ENCODE assay signal across 9 cellular contexts in genomic region chr7:768881-769504, GRCh38. TPM values are rescaled to one million over a fixed set of nuclear protein-coding genes. Genes with fewer than 3 reads are reported as not detected.
DNase-seq lines count a peak whose midpoint lies in the region; ATAC-seq and TF ChIP-seq lines count a peak whose summit lies in the region.
"Had no signal": no experiment of that assay in that cellular context is flagged by ENCODE, and none has a peak within 500 bp of the region (broad histone marks: within the 10 kb centered on the region; RNA-seq: fewer than 3 reads in every experiment).

No MANE protein-coding gene starts in this region.

- CTCF ChIA-PET in A673 (lab: Charles Lee): no interaction called here

- POLR2A ChIA-PET in A673 (lab: Charles Lee; ENCODE audit: low non-redundant PET): no interaction called here

- peak overlapping the region; percentile 23 for H3K4me3 ChIP-seq in A673 (ENCODE audit: low read depth, low read length, poor library complexity, severe bottlenecking)
- H3K4me3 ChIP-seq in LNCaP clone FGC (ENCODE audit: low read depth, low read length): peak overlapping the region; percentile 56
- H3K4me3 ChIP-seq in dorsolateral prefrontal cortex: peak overlapping the region in 49 of 59 donors; percentile 7 to 52 (median 34)

- H3K4me1 ChIP-seq in A673 (ENCODE audit: insufficient read depth, low read length, poor library complexity, severe bottlenecking): peaks cover 32% of the 10 kb centered on the region

- intact Hi-C loops in A673 (cut with micrococcal nuclease; ENCODE audit: unreplicated experiment): no loop called here
- intact Hi-C loops in dorsolateral prefrontal cortex (cut with DNase I): loop anchor here in 1 of 2 donors (5.0 kb wide), 1 partner anchor 247 kb away; no protein-coding TSS in a partner anchor

- DNase-seq in A673 (ENCODE audit: low spot score) (peak; percentile 74), LNCaP clone FGC (ENCODE audit: low read depth) (no peak), dorsolateral prefrontal cortex (peak in 6 of 10 donors; percentile 28 to 82 (median 51)), midbrain (lab: John Stamatoyannopoulos, UW) (peak; percentile 57), islet precursor cell (no peak)
- no peak for DNase-seq in activated CD4-positive, alpha-beta T cell treated with anti-CD3 and anti-CD28 coated beads, Interleukin-2, amount 50 U/mL, for 4 hours
- DNase-seq in effector CD4-positive, alpha-beta T cell: no peak
- DNase-seq: activated naive CD4-positive, alpha-beta T cell treated with anti-CD3 and anti-CD28 coated beads, Interleukin-2, amount 10 ng/mL, durations not matched to agents 7 days and 5 days had no signal

- BruUV-seq in A673 (replicated peaks; lab: Mats Ljungman, UMichigan): no TSS peak

- peaks cover 33% of the 10 kb centered on the region for H3K36me3 ChIP-seq in A673 (ENCODE audit: insufficient read depth, low read length, poor library complexity, severe bottlenecking)

- peak overlapping the region; percentile 97 for H3K27ac ChIP-seq in A673 (ENCODE audit: low read depth, low read length, poor library complexity, severe bottlenecking)
- peak overlapping the region in 42 of 59 donors; percentile 4 to 83 (median 58) for H3K27ac ChIP-seq in dorsolateral prefrontal cortex

- H3K27me3 ChIP-seq in A673 (replicated peaks; ENCODE audit: insufficient read depth, low read depth, low read length, poor library complexity) (no peaks in the 10 kb centered on the region), dorsolateral prefrontal cortex (no peaks in the 10 kb centered on the region)

- peak; percentile 45; the same call in 1 of the 2 replicates for TF ChIP-seq CTCF in A673 (conservative IDR thresholded peaks at IDR 0.05; ENCODE audit: low read depth, low read length)
- TF ChIP-seq CTCF in LNCaP clone FGC (IDR thresholded peaks at IDR 0.05; ENCODE audit: control insufficient read depth, extremely low read depth, insufficient read depth): 0 out of 2 replicates have a peak, but pooled peaks have one; percentile 12
- TF ChIP-seq CTCF in dorsolateral prefrontal cortex (IDR thresholded peaks at IDR 0.05 in 54 of 56, conservative IDR thresholded peaks at IDR 0.05 in 2 of 56; ENCODE audit: low read depth in 1 of 56, partially characterized antibody in 56 of 56): no peak

- no peak for ATAC-seq in HG02678 (IDR thresholded peaks at IDR 0.05; ENCODE audit: unreplicated experiment)

- H3K9me3 ChIP-seq in A673 (ENCODE audit: low read depth, low read length, poor library complexity, severe bottlenecking): no peaks in the 10 kb centered on the region

RNA-seq across cellular contexts. Expression of gene PRKAR1B, which starts 41.9 kb away (rescaled TPM):
- 27.2 and 29.0 TPM in 2 replicates for total RNA-seq in A673 (2021)
- 100 to 1,000 TPM; 131 to 616 (median 457) TPM for total RNA-seq in dorsolateral prefrontal cortex

RNA-seq across cellular contexts. Expression of gene DNAAF5, which starts 42.5 kb away (rescaled TPM):
- total RNA-seq in A673 (2021): 74.4 and 78.1 TPM in 2 replicates
- 10 to 100 TPM; 12.7 to 37.3 (median 20.9) TPM for total RNA-seq in dorsolateral prefrontal cortex

Comparison
In these comparisons a context has a peak if more than half of its experiments do, and no peak if none do; other contexts are left out.
1. DNase-seq: peak in A673 (single experiment), dorsolateral prefrontal cortex (6 of 10) and midbrain (single experiment); none in LNCaP clone FGC (single experiment), activated CD4-positive, alpha-beta T cell treated with anti-CD3 and anti-CD28 coated beads, Interleukin-2, amount 50 U/mL, for 4 hours (0 of 2), effector CD4-positive, alpha-beta T cell (single experiment) and islet precursor cell (single experiment).
2. CTCF ChIP-seq: peak in A673 (single experiment) and LNCaP clone FGC (single experiment); none in dorsolateral prefrontal cortex (0 of 56).
3. Peak in every context shown above with its lines, with median percentiles within 50 percentile points of each other: H3K4me3 ChIP-seq.